ENCODE assay signal across 1 cellular context in the genomic region with DNA sequence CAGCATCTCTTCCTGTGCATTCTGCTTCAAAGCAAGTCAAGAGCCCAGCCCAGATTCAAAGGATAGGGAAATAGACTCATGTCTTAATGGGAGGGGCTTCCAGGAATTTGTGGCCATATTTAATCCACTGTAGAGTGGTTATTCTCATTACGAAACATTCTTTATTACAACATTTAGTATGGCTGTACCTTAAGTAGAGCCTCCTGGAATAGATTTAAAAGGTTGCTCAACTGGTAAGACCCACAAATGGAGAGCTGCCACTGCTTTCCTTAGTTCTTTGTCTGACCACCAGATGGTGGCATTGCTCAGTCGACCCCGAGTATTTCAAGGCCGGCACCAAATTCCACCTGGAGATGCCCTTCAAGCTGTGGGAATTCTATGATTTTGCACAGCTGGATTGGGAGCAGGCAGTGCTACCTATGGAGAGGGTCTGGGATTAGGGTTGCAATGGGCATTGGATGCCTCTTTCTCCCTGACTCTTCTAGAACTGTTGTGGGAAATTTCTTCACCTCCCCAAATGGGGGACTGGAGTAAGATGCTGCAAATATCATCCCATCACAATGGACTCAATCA.
TF ChIP-seq lines count a peak whose summit lies in the region.

No MANE protein-coding gene starts in this region.

TF ChIP-seq in IMR-90, 13 proteins besides CTCF, POLR2A, EP300 and RAD21 (continued from another document):
- TF ChIP-seq, protein P1, sequence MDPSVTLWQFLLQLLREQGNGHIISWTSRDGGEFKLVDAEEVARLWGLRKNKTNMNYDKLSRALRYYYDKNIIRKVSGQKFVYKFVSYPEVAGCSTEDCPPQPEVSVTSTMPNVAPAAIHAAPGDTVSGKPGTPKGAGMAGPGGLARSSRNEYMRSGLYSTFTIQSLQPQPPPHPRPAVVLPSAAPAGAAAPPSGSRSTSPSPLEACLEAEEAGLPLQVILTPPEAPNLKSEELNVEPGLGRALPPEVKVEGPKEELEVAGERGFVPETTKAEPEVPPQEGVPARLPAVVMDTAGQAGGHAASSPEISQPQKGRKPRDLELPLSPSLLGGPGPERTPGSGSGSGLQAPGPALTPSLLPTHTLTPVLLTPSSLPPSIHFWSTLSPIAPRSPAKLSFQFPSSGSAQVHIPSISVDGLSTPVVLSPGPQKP (IDR thresholded peaks at IDR 0.05; ENCODE audit: borderline replicate concordance, low read depth, low read length), result no peak
- TF ChIP-seq MAFK (IDR thresholded peaks at IDR 0.05; ENCODE audit: low read depth, low read length), result no peak
- TF ChIP-seq FOS (IDR thresholded peaks at IDR 0.05; ENCODE audit: low read depth, low read length), result no peak
